1 cellular context compared by ENCODE assay signal in the genomic region with DNA sequence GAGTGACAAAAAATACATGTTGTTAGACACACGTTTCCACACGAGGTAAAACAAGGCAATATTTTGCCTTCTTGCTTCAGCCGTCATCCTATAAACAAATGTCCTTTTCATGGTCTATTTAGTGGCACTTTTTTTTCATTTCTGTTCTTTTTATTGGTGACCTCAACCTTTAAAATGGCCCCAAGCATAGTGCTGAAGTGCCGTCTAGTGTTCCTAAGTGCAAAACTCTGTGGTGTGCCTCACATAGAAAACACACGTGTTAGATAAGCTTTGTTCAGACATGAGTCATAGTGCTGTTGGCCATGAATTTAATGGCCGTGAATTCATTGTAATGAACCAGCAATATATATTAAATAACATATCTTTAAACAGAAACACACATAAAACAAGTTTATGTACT.
TF ChIP-seq lines count a peak whose summit lies in the region.

No MANE protein-coding gene starts in this region.

TF ChIP-seq in HEK293, 187 proteins besides CTCF, POLR2A, EP300 and RAD21 (continued from another document and continues in another):
- TF ChIP-seq, protein P1, sequence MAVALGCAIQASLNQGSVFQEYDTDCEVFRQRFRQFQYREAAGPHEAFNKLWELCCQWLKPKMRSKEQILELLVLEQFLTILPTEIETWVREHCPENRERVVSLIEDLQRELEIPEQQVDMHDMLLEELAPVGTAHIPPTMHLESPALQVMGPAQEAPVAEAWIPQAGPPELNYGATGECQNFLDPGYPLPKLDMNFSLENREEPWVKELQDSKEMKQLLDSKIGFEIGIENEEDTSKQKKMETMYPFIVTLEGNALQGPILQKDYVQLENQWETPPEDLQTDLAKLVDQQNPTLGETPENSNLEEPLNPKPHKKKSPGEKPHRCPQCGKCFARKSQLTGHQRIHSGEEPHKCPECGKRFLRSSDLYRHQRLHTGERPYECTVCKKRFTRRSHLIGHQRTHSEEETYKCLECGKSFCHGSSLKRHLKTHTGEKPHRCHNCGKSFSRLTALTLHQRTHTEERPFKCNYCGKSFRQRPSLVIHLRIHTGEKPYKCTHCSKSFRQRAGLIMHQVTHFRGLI (tag by site-specific recombination; IDR thresholded peaks at IDR 0.05): peak; percentile 89; the same call in 1 of the 2 replicates
- TF ChIP-seq, protein P2, sequence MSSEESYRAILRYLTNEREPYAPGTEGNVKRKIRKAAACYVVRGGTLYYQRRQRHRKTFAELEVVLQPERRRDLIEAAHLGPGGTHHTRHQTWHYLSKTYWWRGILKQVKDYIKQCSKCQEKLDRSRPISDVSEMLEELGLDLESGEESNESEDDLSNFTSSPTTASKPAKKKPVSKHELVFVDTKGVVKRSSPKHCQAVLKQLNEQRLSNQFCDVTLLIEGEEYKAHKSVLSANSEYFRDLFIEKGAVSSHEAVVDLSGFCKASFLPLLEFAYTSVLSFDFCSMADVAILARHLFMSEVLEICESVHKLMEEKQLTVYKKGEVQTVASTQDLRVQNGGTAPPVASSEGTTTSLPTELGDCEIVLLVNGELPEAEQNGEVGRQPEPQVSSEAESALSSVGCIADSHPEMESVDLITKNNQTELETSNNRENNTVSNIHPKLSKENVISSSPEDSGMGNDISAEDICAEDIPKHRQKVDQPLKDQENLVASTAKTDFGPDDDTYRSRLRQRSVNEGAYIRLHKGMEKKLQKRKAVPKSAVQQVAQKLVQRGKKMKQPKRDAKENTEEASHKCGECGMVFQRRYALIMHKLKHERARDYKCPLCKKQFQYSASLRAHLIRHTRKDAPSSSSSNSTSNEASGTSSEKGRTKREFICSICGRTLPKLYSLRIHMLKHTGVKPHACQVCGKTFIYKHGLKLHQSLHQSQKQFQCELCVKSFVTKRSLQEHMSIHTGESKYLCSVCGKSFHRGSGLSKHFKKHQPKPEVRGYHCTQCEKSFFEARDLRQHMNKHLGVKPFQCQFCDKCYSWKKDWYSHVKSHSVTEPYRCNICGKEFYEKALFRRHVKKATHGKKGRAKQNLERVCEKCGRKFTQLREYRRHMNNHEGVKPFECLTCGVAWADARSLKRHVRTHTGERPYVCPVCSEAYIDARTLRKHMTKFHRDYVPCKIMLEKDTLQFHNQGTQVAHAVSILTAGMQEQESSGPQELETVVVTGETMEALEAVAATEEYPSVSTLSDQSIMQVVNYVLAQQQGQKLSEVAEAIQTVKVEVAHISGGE (tag by site-specific recombination; conservative IDR thresholded peaks at IDR 0.05; ENCODE audit: low read depth): no peak
- TF ChIP-seq ZNF133 (tag by site-specific recombination; IDR thresholded peaks at IDR 0.05): no peak
- TF ChIP-seq BCL11B (tag by site-specific recombination; IDR thresholded peaks at IDR 0.05; ENCODE audit: low read depth): no peak
- TF ChIP-seq ZNF404 (tag by site-specific recombination; IDR thresholded peaks at IDR 0.05): no peak
- TF ChIP-seq ZNF335 (tag by site-specific recombination; conservative IDR thresholded peaks at IDR 0.05): peak; percentile 25; the same call in 1 of the 2 replicates
- no peak for TF ChIP-seq ZNF677 (tag by site-specific recombination; IDR thresholded peaks at IDR 0.05)
- TF ChIP-seq ZNF548 (tag by site-specific recombination; IDR thresholded peaks at IDR 0.05): no peak
- TF ChIP-seq ZNF510 (tag by site-specific recombination; IDR thresholded peaks at IDR 0.05; ENCODE audit: insufficient replicate concordance): no peak
- TF ChIP-seq ZNF560 (tag by site-specific recombination; IDR thresholded peaks at IDR 0.05; ENCODE audit: borderline replicate concordance): no peak
- peak; percentile 67 for TF ChIP-seq ZEB2 (tag by site-specific recombination; IDR thresholded peaks at IDR 0.05)
- no peak for TF ChIP-seq ZNF549 (tag by site-specific recombination; IDR thresholded peaks at IDR 0.05)
- TF ChIP-seq ZNF837 (tag by site-specific recombination; IDR thresholded peaks at IDR 0.05): no peak
- TF ChIP-seq ZNF19 (tag by site-specific recombination; IDR thresholded peaks at IDR 0.05; ENCODE audit: low read depth): no peak
- TF ChIP-seq, protein P3, sequence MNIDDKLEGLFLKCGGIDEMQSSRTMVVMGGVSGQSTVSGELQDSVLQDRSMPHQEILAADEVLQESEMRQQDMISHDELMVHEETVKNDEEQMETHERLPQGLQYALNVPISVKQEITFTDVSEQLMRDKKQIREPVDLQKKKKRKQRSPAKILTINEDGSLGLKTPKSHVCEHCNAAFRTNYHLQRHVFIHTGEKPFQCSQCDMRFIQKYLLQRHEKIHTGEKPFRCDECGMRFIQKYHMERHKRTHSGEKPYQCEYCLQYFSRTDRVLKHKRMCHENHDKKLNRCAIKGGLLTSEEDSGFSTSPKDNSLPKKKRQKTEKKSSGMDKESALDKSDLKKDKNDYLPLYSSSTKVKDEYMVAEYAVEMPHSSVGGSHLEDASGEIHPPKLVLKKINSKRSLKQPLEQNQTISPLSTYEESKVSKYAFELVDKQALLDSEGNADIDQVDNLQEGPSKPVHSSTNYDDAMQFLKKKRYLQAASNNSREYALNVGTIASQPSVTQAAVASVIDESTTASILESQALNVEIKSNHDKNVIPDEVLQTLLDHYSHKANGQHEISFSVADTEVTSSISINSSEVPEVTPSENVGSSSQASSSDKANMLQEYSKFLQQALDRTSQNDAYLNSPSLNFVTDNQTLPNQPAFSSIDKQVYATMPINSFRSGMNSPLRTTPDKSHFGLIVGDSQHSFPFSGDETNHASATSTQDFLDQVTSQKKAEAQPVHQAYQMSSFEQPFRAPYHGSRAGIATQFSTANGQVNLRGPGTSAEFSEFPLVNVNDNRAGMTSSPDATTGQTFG (tag by site-specific recombination; IDR thresholded peaks at IDR 0.05; ENCODE audit: borderline replicate concordance): no peak
- TF ChIP-seq, protein P4, sequence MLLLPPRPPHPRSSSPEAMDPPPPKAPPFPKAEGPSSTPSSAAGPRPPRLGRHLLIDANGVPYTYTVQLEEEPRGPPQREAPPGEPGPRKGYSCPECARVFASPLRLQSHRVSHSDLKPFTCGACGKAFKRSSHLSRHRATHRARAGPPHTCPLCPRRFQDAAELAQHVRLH (tag by site-specific recombination; IDR thresholded peaks at IDR 0.05): peak; percentile 61
- peak; percentile 59 for TF ChIP-seq GLIS1 (tag by site-specific recombination; IDR thresholded peaks at IDR 0.05)
- TF ChIP-seq ZNF23 (tag by site-specific recombination; IDR thresholded peaks at IDR 0.05; ENCODE audit: borderline replicate concordance): no peak
- TF ChIP-seq ZNF626 (tag by site-specific recombination; IDR thresholded peaks at IDR 0.05): no peak
- TF ChIP-seq ZBTB8A (tag by site-specific recombination; IDR thresholded peaks at IDR 0.05): peak; percentile 26; the same call in 1 of the 2 replicates
- TF ChIP-seq ZNF660 (tag by site-specific recombination; IDR thresholded peaks at IDR 0.05): peak; percentile 63; the same call in 1 of the 2 replicates
- TF ChIP-seq SP7 (tag by site-specific recombination; IDR thresholded peaks at IDR 0.05): peak; percentile 67
- TF ChIP-seq, protein P5, sequence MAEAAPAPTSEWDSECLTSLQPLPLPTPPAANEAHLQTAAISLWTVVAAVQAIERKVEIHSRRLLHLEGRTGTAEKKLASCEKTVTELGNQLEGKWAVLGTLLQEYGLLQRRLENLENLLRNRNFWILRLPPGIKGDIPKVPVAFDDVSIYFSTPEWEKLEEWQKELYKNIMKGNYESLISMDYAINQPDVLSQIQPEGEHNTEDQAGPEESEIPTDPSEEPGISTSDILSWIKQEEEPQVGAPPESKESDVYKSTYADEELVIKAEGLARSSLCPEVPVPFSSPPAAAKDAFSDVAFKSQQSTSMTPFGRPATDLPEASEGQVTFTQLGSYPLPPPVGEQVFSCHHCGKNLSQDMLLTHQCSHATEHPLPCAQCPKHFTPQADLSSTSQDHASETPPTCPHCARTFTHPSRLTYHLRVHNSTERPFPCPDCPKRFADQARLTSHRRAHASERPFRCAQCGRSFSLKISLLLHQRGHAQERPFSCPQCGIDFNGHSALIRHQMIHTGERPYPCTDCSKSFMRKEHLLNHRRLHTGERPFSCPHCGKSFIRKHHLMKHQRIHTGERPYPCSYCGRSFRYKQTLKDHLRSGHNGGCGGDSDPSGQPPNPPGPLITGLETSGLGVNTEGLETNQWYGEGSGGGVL (tag by site-specific recombination; IDR thresholded peaks at IDR 0.05): peak; percentile 42; the same call in 1 of the 2 replicates
- TF ChIP-seq ZNF391 (tag by site-specific recombination; IDR thresholded peaks at IDR 0.05; ENCODE audit: borderline replicate concordance, low read depth): peak; percentile 80; the same call in 1 of the 2 replicates
- TF ChIP-seq ZNF132 (tag by site-specific recombination; IDR thresholded peaks at IDR 0.05; ENCODE audit: borderline replicate concordance): no peak
- TF ChIP-seq, protein P6, sequence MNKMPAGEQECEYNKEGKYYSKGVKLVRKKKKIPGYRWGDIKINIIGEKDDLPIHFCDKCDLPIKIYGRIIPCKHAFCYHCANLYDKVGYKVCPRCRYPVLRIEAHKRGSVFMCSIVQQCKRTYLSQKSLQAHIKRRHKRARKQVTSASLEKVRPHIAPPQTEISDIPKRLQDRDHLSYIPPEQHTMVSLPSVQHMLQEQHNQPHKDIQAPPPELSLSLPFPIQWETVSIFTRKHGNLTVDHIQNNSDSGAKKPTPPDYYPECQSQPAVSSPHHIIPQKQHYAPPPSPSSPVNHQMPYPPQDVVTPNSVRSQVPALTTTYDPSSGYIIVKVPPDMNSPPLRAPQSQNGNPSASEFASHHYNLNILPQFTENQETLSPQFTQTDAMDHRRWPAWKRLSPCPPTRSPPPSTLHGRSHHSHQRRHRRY (tag by site-specific recombination; IDR thresholded peaks at IDR 0.05): no peak
- no peak; the same call in 1 of the 2 replicates for TF ChIP-seq ZNF394 (tag by site-specific recombination; IDR thresholded peaks at IDR 0.05; ENCODE audit: borderline replicate concordance)
- TF ChIP-seq EGR2 (tag by site-specific recombination; IDR thresholded peaks at IDR 0.05; ENCODE audit: low read depth): no peak
- no peak for TF ChIP-seq ZSCAN16 (tag by site-specific recombination; IDR thresholded peaks at IDR 0.05)
- TF ChIP-seq ZNF24 (tag by site-specific recombination; IDR thresholded peaks at IDR 0.05): peak; percentile 80; the same call in 1 of the 2 replicates
- peak; percentile 54 for TF ChIP-seq ZFP69B (tag by site-specific recombination; IDR thresholded peaks at IDR 0.05)
- no peak for TF ChIP-seq SALL2 (tag by site-specific recombination; IDR thresholded peaks at IDR 0.05; ENCODE audit: borderline replicate concordance)
- TF ChIP-seq YY1 (tag by site-specific recombination; IDR thresholded peaks at IDR 0.05): peak; percentile 43; the same call in 1 of the 2 replicates
- peak; percentile 14; the same call in 1 of the 2 replicates for TF ChIP-seq ZNF555 (tag by site-specific recombination; conservative IDR thresholded peaks at IDR 0.05)
- TF ChIP-seq GLI2 (tag by site-specific recombination; IDR thresholded peaks at IDR 0.05; ENCODE audit: borderline replicate concordance, low read depth): peak; percentile 76
- no peak for TF ChIP-seq ZNF174 (tag by site-specific recombination; IDR thresholded peaks at IDR 0.05)
- TF ChIP-seq ZNF776 (tag by site-specific recombination; IDR thresholded peaks at IDR 0.05; ENCODE audit: borderline replicate concordance): no peak
- peak; percentile 65; the same call in 1 of the 2 replicates for TF ChIP-seq SCRT1 (tag by site-specific recombination; IDR thresholded peaks at IDR 0.05; ENCODE audit: borderline replicate concordance)
- TF ChIP-seq ZNF670 (tag by site-specific recombination; IDR thresholded peaks at IDR 0.05; ENCODE audit: low read depth): no peak
- peak; percentile 100 for TF ChIP-seq FEZF1 (tag by site-specific recombination; IDR thresholded peaks at IDR 0.05)
- TF ChIP-seq ZNF2 (tag by site-specific recombination; IDR thresholded peaks at IDR 0.05): peak; percentile 72; the same call in 1 of the 2 replicates
- TF ChIP-seq IKZF3 (tag by site-specific recombination; IDR thresholded peaks at IDR 0.05): peak; percentile 34; the same call in 1 of the 2 replicates
- TF ChIP-seq KLF8 (tag by site-specific recombination; IDR thresholded peaks at IDR 0.05): peak; percentile 61; the same call in 1 of the 2 replicates
- TF ChIP-seq, protein P7, sequence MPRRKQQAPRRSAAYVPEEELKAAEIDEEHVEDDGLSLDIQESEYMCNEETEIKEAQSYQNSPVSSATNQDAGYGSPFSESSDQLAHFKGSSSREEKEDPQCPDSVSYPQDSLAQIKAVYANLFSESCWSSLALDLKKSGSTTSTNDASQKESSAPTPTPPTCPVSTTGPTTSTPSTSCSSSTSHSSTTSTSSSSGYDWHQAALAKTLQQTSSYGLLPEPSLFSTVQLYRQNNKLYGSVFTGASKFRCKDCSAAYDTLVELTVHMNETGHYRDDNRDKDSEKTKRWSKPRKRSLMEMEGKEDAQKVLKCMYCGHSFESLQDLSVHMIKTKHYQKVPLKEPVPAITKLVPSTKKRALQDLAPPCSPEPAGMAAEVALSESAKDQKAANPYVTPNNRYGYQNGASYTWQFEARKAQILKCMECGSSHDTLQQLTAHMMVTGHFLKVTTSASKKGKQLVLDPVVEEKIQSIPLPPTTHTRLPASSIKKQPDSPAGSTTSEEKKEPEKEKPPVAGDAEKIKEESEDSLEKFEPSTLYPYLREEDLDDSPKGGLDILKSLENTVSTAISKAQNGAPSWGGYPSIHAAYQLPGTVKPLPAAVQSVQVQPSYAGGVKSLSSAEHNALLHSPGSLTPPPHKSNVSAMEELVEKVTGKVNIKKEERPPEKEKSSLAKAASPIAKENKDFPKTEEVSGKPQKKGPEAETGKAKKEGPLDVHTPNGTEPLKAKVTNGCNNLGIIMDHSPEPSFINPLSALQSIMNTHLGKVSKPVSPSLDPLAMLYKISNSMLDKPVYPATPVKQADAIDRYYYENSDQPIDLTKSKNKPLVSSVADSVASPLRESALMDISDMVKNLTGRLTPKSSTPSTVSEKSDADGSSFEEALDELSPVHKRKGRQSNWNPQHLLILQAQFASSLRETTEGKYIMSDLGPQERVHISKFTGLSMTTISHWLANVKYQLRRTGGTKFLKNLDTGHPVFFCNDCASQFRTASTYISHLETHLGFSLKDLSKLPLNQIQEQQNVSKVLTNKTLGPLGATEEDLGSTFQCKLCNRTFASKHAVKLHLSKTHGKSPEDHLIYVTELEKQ (tag by site-specific recombination; IDR thresholded peaks at IDR 0.05; ENCODE audit: borderline replicate concordance): peak; percentile 68
- peak; percentile 45; the same call in 1 of the 2 replicates for TF ChIP-seq KLF10 (tag by site-specific recombination; IDR thresholded peaks at IDR 0.05)
- TF ChIP-seq, protein P8, sequence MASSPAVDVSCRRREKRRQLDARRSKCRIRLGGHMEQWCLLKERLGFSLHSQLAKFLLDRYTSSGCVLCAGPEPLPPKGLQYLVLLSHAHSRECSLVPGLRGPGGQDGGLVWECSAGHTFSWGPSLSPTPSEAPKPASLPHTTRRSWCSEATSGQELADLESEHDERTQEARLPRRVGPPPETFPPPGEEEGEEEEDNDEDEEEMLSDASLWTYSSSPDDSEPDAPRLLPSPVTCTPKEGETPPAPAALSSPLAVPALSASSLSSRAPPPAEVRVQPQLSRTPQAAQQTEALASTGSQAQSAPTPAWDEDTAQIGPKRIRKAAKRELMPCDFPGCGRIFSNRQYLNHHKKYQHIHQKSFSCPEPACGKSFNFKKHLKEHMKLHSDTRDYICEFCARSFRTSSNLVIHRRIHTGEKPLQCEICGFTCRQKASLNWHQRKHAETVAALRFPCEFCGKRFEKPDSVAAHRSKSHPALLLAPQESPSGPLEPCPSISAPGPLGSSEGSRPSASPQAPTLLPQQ (tag by site-specific recombination; IDR thresholded peaks at IDR 0.05): peak; percentile 53
- peak; percentile 64; the same call in 1 of the 2 replicates for TF ChIP-seq TRIM28 (IDR thresholded peaks at IDR 0.05; ENCODE audit: borderline replicate concordance, low read length)
- peak; percentile 11 for TF ChIP-seq SETDB1 (IDR thresholded peaks at IDR 0.05; ENCODE audit: insufficient read length, low read length)
- TF ChIP-seq ZNF629 (tag by site-specific recombination; IDR thresholded peaks at IDR 0.05): peak; percentile 69
- peak; percentile 45 for TF ChIP-seq ZIC2 (tag by site-specific recombination; IDR thresholded peaks at IDR 0.05)
